8 cellular contexts compared by ENCODE assay signal in the genomic region with DNA sequence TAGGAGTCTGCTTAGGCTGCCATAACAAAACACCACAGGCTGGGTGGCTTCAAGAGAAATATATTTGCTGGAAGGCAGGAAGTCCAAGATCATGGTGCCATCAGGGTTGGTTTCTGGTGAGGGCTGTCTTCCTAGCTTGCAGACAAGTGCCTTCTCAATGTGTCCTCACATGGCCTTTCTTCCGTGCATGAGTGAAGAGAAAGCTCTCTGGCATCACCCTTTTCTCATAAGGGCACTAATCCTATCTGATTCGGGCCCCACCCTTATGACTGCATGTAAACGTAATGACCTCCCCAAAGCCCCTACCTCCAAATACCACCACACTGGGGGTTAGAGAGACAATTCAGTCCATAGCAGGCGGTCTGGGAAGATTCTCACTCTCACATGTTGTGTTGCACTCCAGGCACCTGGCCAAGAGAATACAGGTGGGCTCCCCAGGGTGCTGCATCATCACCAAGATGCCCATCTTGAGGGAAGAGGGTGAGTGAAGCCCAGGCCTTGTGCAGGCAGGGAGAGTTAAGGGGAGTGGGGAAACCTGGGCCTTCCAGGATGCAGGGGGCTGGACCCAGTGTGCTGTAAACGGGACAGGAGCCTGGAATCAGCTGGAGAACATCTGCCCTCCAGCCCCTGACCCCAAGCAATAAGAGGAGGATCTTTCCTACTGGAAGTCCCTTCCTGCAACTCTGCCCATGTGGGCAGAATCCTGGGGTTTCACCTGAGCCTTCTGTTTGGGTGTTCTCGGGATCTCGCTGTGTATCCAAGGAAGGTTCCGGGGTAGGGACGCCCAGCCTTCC. TPM values are rescaled to one million over a fixed set of nuclear protein-coding genes. Genes with fewer than 3 reads are reported as not detected.
DNase-seq lines count a peak whose midpoint lies in the region; ATAC-seq and TF ChIP-seq lines count a peak whose summit lies in the region.

No MANE protein-coding gene starts in this region.

- H3K27me3 Mint-ChIP-seq in activated CD4-positive, alpha-beta T cell treated with anti-CD3 and anti-CD28 coated beads, Interleukin-2, amount 10 ng/mL, durations not matched to agents 7 days and 5 days: peaks cover 14% of the 10 kb centered on the region
- no peaks in the 10 kb centered on the region for H3K27me3 Mint-ChIP-seq in activated naive CD8-positive, alpha-beta T cell treated with anti-CD3 and anti-CD28 coated beads, Interleukin-2, amount 50 U/mL, for 24 hours

- H3K4me3 Mint-ChIP-seq in activated CD4-positive, alpha-beta T cell treated with anti-CD3 and anti-CD28 coated beads, Interleukin-2, amount 10 ng/mL, durations not matched to agents 7 days and 5 days: peak overlapping the region; percentile 68
- peak overlapping the region; percentile 76 for H3K4me3 Mint-ChIP-seq in activated naive CD8-positive, alpha-beta T cell treated with anti-CD3 and anti-CD28 coated beads, Interleukin-2, amount 50 U/mL, for 24 hours

- H3K36me3 ChIP-seq in right lobe of liver (no peaks in the 10 kb centered on the region), testis (ENCODE audit: low read depth, missing control alignments) (no peaks in the 10 kb centered on the region)

- CTCF ChIA-PET in activated CD4-positive, alpha-beta T cell treated with anti-CD3 and anti-CD28 coated beads, Interleukin-2, amount 10 ng/mL, durations not matched to agents 7 days and 5 days (lab: Charles Lee): interaction anchor here (1.0 to 1.1 kb wide), 2 partner anchors 11 to 65 kb away, joined by 3 to 8 read pairs; a partner anchor contains a TSS

- H3K36me3 Mint-ChIP-seq in activated CD4-positive, alpha-beta T cell treated with anti-CD3 and anti-CD28 coated beads, Interleukin-2, amount 10 ng/mL, durations not matched to agents 7 days and 5 days (ENCODE audit: low read depth): peaks cover 4% of the 10 kb centered on the region
- no peaks in the 10 kb centered on the region for H3K36me3 Mint-ChIP-seq in activated naive CD8-positive, alpha-beta T cell treated with anti-CD3 and anti-CD28 coated beads, Interleukin-2, amount 50 U/mL, for 24 hours (ENCODE audit: low read depth)

- H3K4me1 Mint-ChIP-seq in activated CD4-positive, alpha-beta T cell treated with anti-CD3 and anti-CD28 coated beads, Interleukin-2, amount 10 ng/mL, durations not matched to agents 7 days and 5 days: peaks cover 39% of the 10 kb centered on the region
- H3K4me1 Mint-ChIP-seq in activated naive CD8-positive, alpha-beta T cell treated with anti-CD3 and anti-CD28 coated beads, Interleukin-2, amount 50 U/mL, for 24 hours: peaks cover 21% of the 10 kb centered on the region

- intact Hi-C loops in right lobe of liver (cut with DNase I): no loop called here
- intact Hi-C loops in testis (cut with DNase I; ENCODE audit: low total_unique reads): no loop called here

- H3K27me3 ChIP-seq in right lobe of liver (no peaks in the 10 kb centered on the region), testis (no peaks in the 10 kb centered on the region)

- no peaks in the 10 kb centered on the region for H3K9me3 Mint-ChIP-seq in activated CD4-positive, alpha-beta T cell treated with anti-CD3 and anti-CD28 coated beads, Interleukin-2, amount 10 ng/mL, durations not matched to agents 7 days and 5 days
- H3K9me3 Mint-ChIP-seq in activated naive CD8-positive, alpha-beta T cell treated with anti-CD3 and anti-CD28 coated beads, Interleukin-2, amount 50 U/mL, for 24 hours: no peaks in the 10 kb centered on the region

- H3K4me3 ChIP-seq in right lobe of liver (peak overlapping the region; percentile 64 to 75 (median 67)), testis (peak overlapping the region; percentile 53 to 65)

- H3K27ac ChIP-seq in right lobe of liver (peak overlapping the region; percentile 89 to 97 (median 94)), testis (peak overlapping the region; percentile 93 to 94)

- WGBS in right lobe of liver (ENCODE audit: insufficient coverage, low coverage, low lambda C conversion rate, missing lambda C conversion rate): 97% methylated on average over 4 of the region's 9 CpGs
- 70 to 86% methylated on average over 5 to 9 of the region's 9 CpGs for WGBS in testis, 2 donors

- H3K4me1 ChIP-seq in right lobe of liver (peaks cover 0 to 10% (median 0%) of the 10 kb centered on the region in 4 donors), testis (no peaks in the 10 kb centered on the region)

- peak overlapping the region; percentile 85 for H3K27ac Mint-ChIP-seq in activated CD4-positive, alpha-beta T cell treated with anti-CD3 and anti-CD28 coated beads, Interleukin-2, amount 10 ng/mL, durations not matched to agents 7 days and 5 days
- H3K27ac Mint-ChIP-seq in activated naive CD8-positive, alpha-beta T cell treated with anti-CD3 and anti-CD28 coated beads, Interleukin-2, amount 50 U/mL, for 24 hours: peak overlapping the region; percentile 69

- POLR2A ChIA-PET in activated CD4-positive, alpha-beta T cell treated with anti-CD3 and anti-CD28 coated beads, Interleukin-2, amount 10 ng/mL, durations not matched to agents 7 days and 5 days (lab: Charles Lee): no interaction called here

- no peak for DNase-seq in activated CD4-positive, alpha-beta T cell treated with anti-CD3 and anti-CD28 coated beads, Interleukin-2, amount 10 ng/mL, durations not matched to agents 7 days and 5 days
- DNase-seq in activated CD4-positive, alpha-beta T cell treated with anti-CD3 and anti-CD28 coated beads, Interleukin-2, amount 50 U/mL, for 1 hour: no peak
- DNase-seq in activated naive CD8-positive, alpha-beta T cell treated with anti-CD3 and anti-CD28 coated beads, Interleukin-2, amount 50 U/mL, for 24 hours: no peak
- DNase-seq in right lobe of liver (peak in 2 of 3 donors; percentile 42 to 52), testis (no peak), epidermal melanocyte (ENCODE audit: insufficient read length, low spot score) (no peak), ecto neural progenitor cell (ENCODE audit: low spot score) (no peak), NCI-H774 (lab: John Stamatoyannopoulos, UW) (no peak)

- TF ChIP-seq POLR2A in right lobe of liver (IDR thresholded peaks at IDR 0.05) (no peak), testis (IDR thresholded peaks at IDR 0.05) (no peak)

- no peak for TF ChIP-seq CTCF in right lobe of liver (IDR thresholded peaks at IDR 0.05)
- no peak for TF ChIP-seq CTCF in testis (IDR thresholded peaks at IDR 0.05)

- H3K9me3 ChIP-seq in right lobe of liver (no peaks in the 10 kb centered on the region), testis (no peaks in the 10 kb centered on the region)

- no peak for ATAC-seq in activated naive CD8-positive, alpha-beta T cell treated with anti-CD3 and anti-CD28 coated beads, Interleukin-2, amount 50 U/mL, for 24 hours
- ATAC-seq in right lobe of liver: no peak

RNA-seq across cellular contexts. Expression of a gene that starts 10.2 kb away (rescaled TPM):
- total RNA-seq in activated CD4-positive, alpha-beta T cell treated with anti-CD3 and anti-CD28 coated beads, Interleukin-2, amount 10 ng/mL, durations not matched to agents 7 days and 5 days: not detected
- total RNA-seq in right lobe of liver (not detected), testis (1 to 10 TPM; 2.0 to 5.7 TPM)
- 19.6 TPM for polyA plus RNA-seq in testis (ENCODE audit: insufficient read depth, low read depth, low replicate concordance)

RNA-seq across cellular contexts. Expression of a gene that starts 15.3 kb away (rescaled TPM):
- under 1 TPM; 0.17 TPM for total RNA-seq in activated CD4-positive, alpha-beta T cell treated with anti-CD3 and anti-CD28 coated beads, Interleukin-2, amount 10 ng/mL, durations not matched to agents 7 days and 5 days
- total RNA-seq in right lobe of liver (10 to 100 TPM in 3 of 6 experiments, 1 to 10 TPM in 3; 4.2 to 13.2 (median 11.0) TPM), testis (10 to 100 TPM; 12.7 to 32.3 TPM)
- 2.8 TPM for polyA plus RNA-seq in testis (ENCODE audit: insufficient read depth, low read depth, low replicate concordance)

RNA-seq across cellular contexts. Expression of a gene that starts 32.9 kb away (rescaled TPM):
- 100 to 1,000 TPM; 186 to 208 TPM for total RNA-seq in activated CD4-positive, alpha-beta T cell treated with anti-CD3 and anti-CD28 coated beads, Interleukin-2, amount 10 ng/mL, durations not matched to agents 7 days and 5 days
- 10 to 100 TPM; 55.1 to 95.9 (median 75.6) TPM for total RNA-seq in right lobe of liver
- 10 to 100 TPM; 60.7 to 87.3 TPM for total RNA-seq in testis
- polyA plus RNA-seq in testis (ENCODE audit: insufficient read depth, low read depth, low replicate concordance): 65.2 TPM

RNA-seq across cellular contexts. Expression of a gene that starts 52.1 kb away (rescaled TPM):
- total RNA-seq in activated CD4-positive, alpha-beta T cell treated with anti-CD3 and anti-CD28 coated beads, Interleukin-2, amount 10 ng/mL, durations not matched to agents 7 days and 5 days: under 1 TPM in 1 of 2 experiments, not detected in 1; 0.17 TPM
- total RNA-seq in right lobe of liver (100 to 1,000 TPM in 1 of 6 experiments, 10 to 100 TPM in 2, 1 to 10 TPM in 3; 2.1 to 118 (median 19.1) TPM), testis (under 1 TPM; 0.50 to 0.71 TPM)
- polyA plus RNA-seq in testis (ENCODE audit: insufficient read depth, low read depth, low replicate concordance): 1.6 TPM

Comparison
In these comparisons a context has a peak if more than half of its experiments do, and no peak if none do; other contexts are left out.
1. DNase-seq: peak in right lobe of liver (2 of 3); none in activated CD4-positive, alpha-beta T cell treated with anti-CD3 and anti-CD28 coated beads, Interleukin-2, amount 10 ng/mL, durations not matched to agents 7 days and 5 days (single experiment), activated CD4-positive, alpha-beta T cell treated with anti-CD3 and anti-CD28 coated beads, Interleukin-2, amount 50 U/mL, for 1 hour (single experiment), activated naive CD8-positive, alpha-beta T cell treated with anti-CD3 and anti-CD28 coated beads, Interleukin-2, amount 50 U/mL, for 24 hours (single experiment), testis (single experiment), epidermal melanocyte (single experiment), ecto neural progenitor cell (single experiment) and NCI-H774 (single experiment).
2. RNA of a gene that starts 15.3 kb away (total RNA-seq): 12.7 to 32.3 TPM in testis and 4.2 to 13.2 TPM in right lobe of liver; 0.17 TPM in activated CD4-positive, alpha-beta T cell treated with anti-CD3 and anti-CD28 coated beads, Interleukin-2, amount 10 ng/mL, durations not matched to agents 7 days and 5 days; every median in the first group is over 4 times any median in the second.